Comparison of ENCODE assay signal across 18 cellular contexts in genomic region chr12:93407963-93408283, GRCh38. TPM values are rescaled to one million over a fixed set of nuclear protein-coding genes. Genes with fewer than 3 reads are reported as not detected.
A peak's percentile ranks its signal among the peaks of the same experiment; 100 is the strongest.
DNase-seq lines count a peak whose midpoint lies in the region; ATAC-seq and TF ChIP-seq lines count a peak whose summit lies in the region.
"Had no signal": no experiment of that assay in that cellular context is flagged by ENCODE, and none has a peak within 500 bp of the region (broad histone marks: within the 10 kb centered on the region; RNA-seq: fewer than 3 reads in every experiment).

No MANE protein-coding gene starts in this region.

- no peaks in the 10 kb centered on the region for H3K27me3 ChIP-seq in left ventricle myocardium inferior (ENCODE audit: low read depth)

- POLR2A ChIA-PET in activated CD8-positive, alpha-beta T cell treated with anti-CD3 and anti-CD28 coated beads for 36 hours (lab: Charles Lee): interaction anchor here (1.1 kb wide), 1 partner anchor 13 kb away, joined by 3 read pairs; no protein-coding TSS in a partner anchor
- POLR2A ChIA-PET in activated CD8-positive, alpha-beta T cell treated with anti-CD3 and anti-CD28 coated beads, Interleukin-2, amount 10 ng/mL, durations not matched to agents 7 days and 5 days (lab: Charles Lee): no interaction called here

- DNase-seq in activated CD8-positive, alpha-beta T cell treated with anti-CD3 and anti-CD28 coated beads for 36 hours: no peak
- DNase-seq in activated CD8-positive, alpha-beta T cell treated with anti-CD3 and anti-CD28 coated beads, Interleukin-2, amount 10 ng/mL, durations not matched to agents 7 days and 5 days: no peak
- DNase-seq in left ventricle myocardium inferior (no peak), left cardiac atrium (no peak)
- DNase-seq in activated naive CD4-positive, alpha-beta T cell treated with anti-CD3 and anti-CD28 coated beads, Interleukin-2, amount 50 U/mL, for 72 hours (ENCODE audit: low spot score in 2 of 2): no peak
- no peak for DNase-seq in stimulated activated effector memory CD8-positive, alpha-beta T cell treated with anti-CD3 and anti-CD28 coated beads, Interleukin-12 subunit alpha, Interleukin-12 subunit beta, amount 100 ng/mL, for 72 hours (ENCODE audit: low spot score in 2 of 2)
- DNase-seq: DMS79, Karpas-422, MM.1S, NCI-H1105 treated with DMSO at 0.1 percent for 48 hours, NCI-H187, NCI-H446, PC-9 had no signal

- H3K27ac Mint-ChIP-seq in activated CD8-positive, alpha-beta T cell treated with anti-CD3 and anti-CD28 coated beads for 36 hours: peak overlapping the region; percentile 75
- no peak overlapping the region for H3K27ac Mint-ChIP-seq in activated CD8-positive, alpha-beta T cell treated with anti-CD3 and anti-CD28 coated beads, Interleukin-2, amount 10 ng/mL, durations not matched to agents 7 days and 5 days
- H3K27ac Mint-ChIP-seq in activated naive CD4-positive, alpha-beta T cell treated with anti-CD3 and anti-CD28 coated beads, Interleukin-2, amount 50 U/mL, for 72 hours: peak overlapping the region; percentile 60 to 86
- H3K27ac Mint-ChIP-seq in stimulated activated effector memory CD8-positive, alpha-beta T cell treated with anti-CD3 and anti-CD28 coated beads, Interleukin-12 subunit alpha, Interleukin-12 subunit beta, amount 100 ng/mL, for 72 hours: peak overlapping the region; percentile 36

- intact Hi-C loops in activated CD8-positive, alpha-beta T cell treated with anti-CD3 and anti-CD28 coated beads for 36 hours (cut with micrococcal nuclease): no loop called here
- intact Hi-C loops in left ventricle myocardium inferior (cut with micrococcal nuclease) (no loop called here), left cardiac atrium (cut with DNase I) (no loop called here)

- H3K4me3 ChIP-seq in left ventricle myocardium inferior: no peak overlapping the region
- H3K4me3 ChIP-seq: A549, GM12878, HAP-1, PC-9 had no signal

- H3K36me3 ChIP-seq in left ventricle myocardium inferior: peaks cover 19% of the 10 kb centered on the region

- peak overlapping the region; percentile 12 for H3K27ac ChIP-seq in left ventricle myocardium inferior (replicated peaks)
- H3K27ac ChIP-seq: A549, PC-9 had no signal

- no peak for TF ChIP-seq CTCF in activated CD8-positive, alpha-beta T cell treated with anti-CD3 and anti-CD28 coated beads for 36 hours (IDR thresholded peaks at IDR 0.05)
- no peak for TF ChIP-seq CTCF in left ventricle myocardium inferior (IDR thresholded peaks at IDR 0.05; ENCODE audit: borderline replicate concordance)

- peaks cover 47% of the 10 kb centered on the region for H3K36me3 Mint-ChIP-seq in activated CD8-positive, alpha-beta T cell treated with anti-CD3 and anti-CD28 coated beads for 36 hours (ENCODE audit: low read depth)
- peaks cover 70% of the 10 kb centered on the region for H3K36me3 Mint-ChIP-seq in activated CD8-positive, alpha-beta T cell treated with anti-CD3 and anti-CD28 coated beads, Interleukin-2, amount 10 ng/mL, durations not matched to agents 7 days and 5 days (ENCODE audit: low read depth)
- peaks cover 0 to 54% of the 10 kb centered on the region in 2 donors for H3K36me3 Mint-ChIP-seq in activated naive CD4-positive, alpha-beta T cell treated with anti-CD3 and anti-CD28 coated beads, Interleukin-2, amount 50 U/mL, for 72 hours
- peaks cover 91% of the 10 kb centered on the region for H3K36me3 Mint-ChIP-seq in stimulated activated effector memory CD8-positive, alpha-beta T cell treated with anti-CD3 and anti-CD28 coated beads, Interleukin-12 subunit alpha, Interleukin-12 subunit beta, amount 100 ng/mL, for 72 hours

- no peaks in the 10 kb centered on the region for H3K9me3 Mint-ChIP-seq in activated CD8-positive, alpha-beta T cell treated with anti-CD3 and anti-CD28 coated beads for 36 hours
- H3K9me3 Mint-ChIP-seq in activated CD8-positive, alpha-beta T cell treated with anti-CD3 and anti-CD28 coated beads, Interleukin-2, amount 10 ng/mL, durations not matched to agents 7 days and 5 days (ENCODE audit: insufficient read depth): no peaks in the 10 kb centered on the region
- H3K9me3 Mint-ChIP-seq in activated naive CD4-positive, alpha-beta T cell treated with anti-CD3 and anti-CD28 coated beads, Interleukin-2, amount 50 U/mL, for 72 hours: peaks cover 0 to 4% of the 10 kb centered on the region in 2 donors
- H3K9me3 Mint-ChIP-seq in stimulated activated effector memory CD8-positive, alpha-beta T cell treated with anti-CD3 and anti-CD28 coated beads, Interleukin-12 subunit alpha, Interleukin-12 subunit beta, amount 100 ng/mL, for 72 hours: no peaks in the 10 kb centered on the region

- H3K4me1 Mint-ChIP-seq in activated CD8-positive, alpha-beta T cell treated with anti-CD3 and anti-CD28 coated beads for 36 hours (ENCODE audit: low read depth): peaks cover 39% of the 10 kb centered on the region
- peaks cover 19% of the 10 kb centered on the region for H3K4me1 Mint-ChIP-seq in activated CD8-positive, alpha-beta T cell treated with anti-CD3 and anti-CD28 coated beads, Interleukin-2, amount 10 ng/mL, durations not matched to agents 7 days and 5 days (ENCODE audit: low read depth)
- peaks cover 33% of the 10 kb centered on the region for H3K4me1 Mint-ChIP-seq in stimulated activated effector memory CD8-positive, alpha-beta T cell treated with anti-CD3 and anti-CD28 coated beads, Interleukin-12 subunit alpha, Interleukin-12 subunit beta, amount 100 ng/mL, for 72 hours

- CTCF ChIA-PET in activated CD8-positive, alpha-beta T cell treated with anti-CD3 and anti-CD28 coated beads for 36 hours (lab: Charles Lee): interaction anchor here (0.7 to 4.3 kb wide), 4 partner anchors 10 to 310 kb away, joined by 3 to 26 read pairs (median 9); no protein-coding TSS in a partner anchor
- CTCF ChIA-PET in activated CD8-positive, alpha-beta T cell treated with anti-CD3 and anti-CD28 coated beads, Interleukin-2, amount 10 ng/mL, durations not matched to agents 7 days and 5 days (lab: Charles Lee): interaction anchor here (0.8 to 4.7 kb wide), 5 partner anchors 11 to 420 kb away, joined by 3 to 43 read pairs (median 8); no protein-coding TSS in a partner anchor

- H3K4me3 Mint-ChIP-seq in activated CD8-positive, alpha-beta T cell treated with anti-CD3 and anti-CD28 coated beads for 36 hours: no peak overlapping the region
- H3K4me3 Mint-ChIP-seq in activated CD8-positive, alpha-beta T cell treated with anti-CD3 and anti-CD28 coated beads, Interleukin-2, amount 10 ng/mL, durations not matched to agents 7 days and 5 days: no peak overlapping the region
- no peak overlapping the region for H3K4me3 Mint-ChIP-seq in stimulated activated effector memory CD8-positive, alpha-beta T cell treated with anti-CD3 and anti-CD28 coated beads, Interleukin-12 subunit alpha, Interleukin-12 subunit beta, amount 100 ng/mL, for 72 hours

- no peak for ATAC-seq in activated CD8-positive, alpha-beta T cell treated with anti-CD3 and anti-CD28 coated beads for 36 hours
- ATAC-seq in activated CD8-positive, alpha-beta T cell treated with anti-CD3 and anti-CD28 coated beads, Interleukin-2, amount 10 ng/mL, durations not matched to agents 7 days and 5 days: no peak
- ATAC-seq in left cardiac atrium: no peak
- peak in 1 of 2 donors; percentile 55 for ATAC-seq in activated naive CD4-positive, alpha-beta T cell treated with anti-CD3 and anti-CD28 coated beads, Interleukin-2, amount 50 U/mL, for 72 hours
- peak; percentile 71 for ATAC-seq in stimulated activated effector memory CD8-positive, alpha-beta T cell treated with anti-CD3 and anti-CD28 coated beads, Interleukin-12 subunit alpha, Interleukin-12 subunit beta, amount 100 ng/mL, for 72 hours
- ATAC-seq in GM18511 (IDR thresholded peaks at IDR 0.05; ENCODE audit: unreplicated experiment): no peak
- no peak for ATAC-seq in HG03342 (IDR thresholded peaks at IDR 0.05; ENCODE audit: unreplicated experiment)
- ATAC-seq: GM12878 had no signal

- H3K9me3 ChIP-seq in left ventricle myocardium inferior (replicated peaks): no peaks in the 10 kb centered on the region
- H3K9me3 ChIP-seq: A549, HAP-1 had no signal

- H3K4me1 ChIP-seq in left ventricle myocardium inferior: peaks cover 56% of the 10 kb centered on the region
- H3K4me1 ChIP-seq: A549 had no signal

- no peaks in the 10 kb centered on the region for H3K27me3 Mint-ChIP-seq in activated CD8-positive, alpha-beta T cell treated with anti-CD3 and anti-CD28 coated beads for 36 hours
- no peaks in the 10 kb centered on the region for H3K27me3 Mint-ChIP-seq in activated CD8-positive, alpha-beta T cell treated with anti-CD3 and anti-CD28 coated beads, Interleukin-2, amount 10 ng/mL, durations not matched to agents 7 days and 5 days (ENCODE audit: low read depth)

RNA-seq across cellular contexts. Expression of gene NUDT4, which starts 30.2 kb away (rescaled TPM):
- 10 to 100 TPM; 54.9 to 61.9 TPM for total RNA-seq in activated CD8-positive, alpha-beta T cell treated with anti-CD3 and anti-CD28 coated beads for 36 hours
- 10 to 100 TPM; 56.3 to 61.0 TPM for total RNA-seq in activated CD8-positive, alpha-beta T cell treated with anti-CD3 and anti-CD28 coated beads, Interleukin-2, amount 10 ng/mL, durations not matched to agents 7 days and 5 days
- 283 TPM for total RNA-seq in left ventricle myocardium inferior
- 100 to 1,000 TPM; 140 to 244 TPM for total RNA-seq in left cardiac atrium
- 10 to 100 TPM; 65.6 to 88.9 TPM for total RNA-seq in activated naive CD4-positive, alpha-beta T cell treated with anti-CD3 and anti-CD28 coated beads, Interleukin-2, amount 50 U/mL, for 72 hours

RNA-seq across cellular contexts. Expression of gene UBE2N, which starts 33.8 kb away (rescaled TPM):
- 100 to 1,000 TPM; 186 to 192 TPM for total RNA-seq in activated CD8-positive, alpha-beta T cell treated with anti-CD3 and anti-CD28 coated beads for 36 hours
- total RNA-seq in activated CD8-positive, alpha-beta T cell treated with anti-CD3 and anti-CD28 coated beads, Interleukin-2, amount 10 ng/mL, durations not matched to agents 7 days and 5 days: 100 to 1,000 TPM; 183 to 194 TPM
- total RNA-seq in left ventricle myocardium inferior (86.3 TPM), left cardiac atrium (10 to 100 TPM; 72.2 to 92.2 TPM)
- 100 to 1,000 TPM; 164 to 188 TPM for total RNA-seq in activated naive CD4-positive, alpha-beta T cell treated with anti-CD3 and anti-CD28 coated beads, Interleukin-2, amount 50 U/mL, for 72 hours

RNA-seq across cellular contexts. Expression of gene MRPL42, which starts 59.4 kb away (rescaled TPM):
- total RNA-seq in activated CD8-positive, alpha-beta T cell treated with anti-CD3 and anti-CD28 coated beads for 36 hours: 10 to 100 TPM; 85.6 to 87.6 TPM
- total RNA-seq in activated CD8-positive, alpha-beta T cell treated with anti-CD3 and anti-CD28 coated beads, Interleukin-2, amount 10 ng/mL, durations not matched to agents 7 days and 5 days: 10 to 100 TPM; 55.8 to 57.0 TPM
- total RNA-seq in left ventricle myocardium inferior: 47.0 TPM
- 10 to 100 TPM; 43.2 to 51.8 TPM for total RNA-seq in left cardiac atrium
- 10 to 100 TPM; 60.9 to 64.0 TPM for total RNA-seq in activated naive CD4-positive, alpha-beta T cell treated with anti-CD3 and anti-CD28 coated beads, Interleukin-2, amount 50 U/mL, for 72 hours
